Comparison of ENCODE assay signal across 26 cellular contexts in genomic region chr7:133514551-133514950, GRCh38.
"Had no signal": no experiment of that assay in that cellular context is flagged by ENCODE, and none has a peak within 500 bp of the region (broad histone marks: within the 10 kb centered on the region; RNA-seq: fewer than 3 reads in every experiment).

No MANE protein-coding gene starts in this region.

- H3K4me1 ChIP-seq: pancreas, psoas muscle, right lobe of liver, sigmoid colon, stomach, thyroid gland, tibial nerve, upper lobe of left lung, vagina had no signal

- DNase-seq: nephron progenitor cell; nucleus accumbens; pancreas; psoas muscle; right cardiac atrium; right lobe of liver; sigmoid colon; small intestine; stimulated activated CD4-positive, alpha-beta T cell treated with anti-CD3 and anti-CD28 coated beads, Interleukin-15, amount 100 ng/mL, for 24 hours; stimulated activated CD4-positive, alpha-beta T cell treated with anti-CD3 and anti-CD28 coated beads, Interleukin-2, amount 100 ng/mL, for 24 hours; stimulated activated CD4-positive, alpha-beta T cell treated with anti-CD3 and anti-CD28 coated beads, Interleukin-2, amount 100 ng/mL, for 48 hours; stimulated activated CD4-positive, alpha-beta T cell treated with anti-CD3 and anti-CD28 coated beads, Interleukin-4, amount 100 ng/mL, for 24 hours; stimulated activated naive B cell treated with anti-CD40 and anti-IgM and Interleukin-4, amounts not matched to agents 10 μg/mL and 1 μg/mL and 100 μg/mL, for 72 hours; stimulated activated naive CD4-positive, alpha-beta T cell treated with Interleukin-2 at 50 U/mL for 16 hours; stomach; thyroid gland; trophoblast cell had no signal

- H3K4me1 Mint-ChIP-seq: nephron progenitor cell; neural crest cell; stimulated activated effector memory CD8-positive, alpha-beta T cell treated with anti-CD3 and anti-CD28 coated beads, Interleukin-12 subunit alpha, Interleukin-12 subunit beta, amount 100 ng/mL, for 72 hours had no signal

- H3K36me3 Mint-ChIP-seq: natural killer cell treated with Interleukin-12 subunit alpha and Interleukin-12 subunit beta and Interleukin-15 and Interleukin-18, amount 100 ng/mL, for 72 hours; stimulated activated effector memory CD8-positive, alpha-beta T cell treated with anti-CD3 and anti-CD28 coated beads, Interleukin-12 subunit alpha, Interleukin-12 subunit beta, amount 100 ng/mL, for 72 hours had no signal

- H3K27me3 Mint-ChIP-seq: natural killer cell treated with Interleukin-12 subunit alpha and Interleukin-12 subunit beta and Interleukin-15 and Interleukin-18, amount 100 ng/mL, for 72 hours; stimulated activated naive B cell treated with anti-CD40 and anti-IgM and Interleukin-4, amounts not matched to agents 10 μg/mL and 1 μg/mL and 100 μg/mL, for 72 hours; stimulated activated naive CD8-positive, alpha-beta T cell treated with anti-CD3 and anti-CD28 coated beads, Interleukin-15, Interleukin-2, amounts not matched to agents 100 ng/mL and 50 ng/mL, for 24 hours had no signal

- H3K27ac Mint-ChIP-seq: natural killer cell treated with Interleukin-12 subunit alpha and Interleukin-12 subunit beta and Interleukin-15 and Interleukin-18, amount 100 ng/mL, for 72 hours; nephron progenitor cell; stimulated activated effector memory CD8-positive, alpha-beta T cell treated with anti-CD3 and anti-CD28 coated beads, Interleukin-12 subunit alpha, Interleukin-12 subunit beta, amount 100 ng/mL, for 72 hours; stimulated activated naive B cell treated with anti-CD40 and anti-IgM and Interleukin-4, amounts not matched to agents 10 μg/mL and 1 μg/mL and 100 μg/mL, for 72 hours; stimulated activated naive CD8-positive, alpha-beta T cell treated with anti-CD3 and anti-CD28 coated beads, Interleukin-15, Interleukin-2, amounts not matched to agents 100 ng/mL and 50 ng/mL, for 24 hours had no signal

- H3K9me3 Mint-ChIP-seq: natural killer cell treated with Interleukin-12 subunit alpha and Interleukin-12 subunit beta and Interleukin-15 and Interleukin-18, amount 100 ng/mL, for 72 hours; nephron progenitor cell had no signal

- H3K4me3 ChIP-seq: pancreas, psoas muscle, right lobe of liver, sigmoid colon, stomach, thoracic aorta, thyroid gland, tibial nerve, upper lobe of left lung, vagina had no signal

- H3K27me3 ChIP-seq: neutrophil, pancreas, right lobe of liver, sigmoid colon, stomach, thyroid gland, tibial nerve, upper lobe of left lung, vagina had no signal

- ATAC-seq: natural killer cell treated with Interleukin-12 subunit alpha and Interleukin-12 subunit beta and Interleukin-15 and Interleukin-18, amount 100 ng/mL, for 72 hours; pancreas; psoas muscle; right cardiac atrium; right lobe of liver; stimulated activated effector memory CD8-positive, alpha-beta T cell treated with anti-CD3 and anti-CD28 coated beads, Interleukin-12 subunit alpha, Interleukin-12 subunit beta, amount 100 ng/mL, for 72 hours; stimulated activated naive B cell treated with anti-CD40 and anti-IgM and Interleukin-4, amounts not matched to agents 10 μg/mL and 1 μg/mL and 100 μg/mL, for 72 hours had no signal

- H3K4me3 Mint-ChIP-seq: natural killer cell treated with Interleukin-12 subunit alpha and Interleukin-12 subunit beta and Interleukin-15 and Interleukin-18, amount 100 ng/mL, for 72 hours; nephron progenitor cell; neural crest cell; stimulated activated effector memory CD8-positive, alpha-beta T cell treated with anti-CD3 and anti-CD28 coated beads, Interleukin-12 subunit alpha, Interleukin-12 subunit beta, amount 100 ng/mL, for 72 hours; stimulated activated naive B cell treated with anti-CD40 and anti-IgM and Interleukin-4, amounts not matched to agents 10 μg/mL and 1 μg/mL and 100 μg/mL, for 72 hours; stimulated activated naive CD8-positive, alpha-beta T cell treated with anti-CD3 and anti-CD28 coated beads, Interleukin-15, Interleukin-2, amounts not matched to agents 100 ng/mL and 50 ng/mL, for 24 hours had no signal

- H3K9me3 ChIP-seq: neutrophil, pancreas, psoas muscle, right lobe of liver, sigmoid colon, stomach, thoracic aorta, thyroid gland, tibial nerve, upper lobe of left lung, vagina had no signal

- H3K36me3 ChIP-seq: neutrophil, pancreas, right lobe of liver, sigmoid colon, stomach, thoracic aorta, thyroid gland, tibial nerve, upper lobe of left lung, vagina had no signal

- H3K27ac ChIP-seq: neutrophil, pancreas, psoas muscle, right lobe of liver, sigmoid colon, stomach, thoracic aorta, thyroid gland, upper lobe of left lung, vagina had no signal
